In the genomic region with DNA sequence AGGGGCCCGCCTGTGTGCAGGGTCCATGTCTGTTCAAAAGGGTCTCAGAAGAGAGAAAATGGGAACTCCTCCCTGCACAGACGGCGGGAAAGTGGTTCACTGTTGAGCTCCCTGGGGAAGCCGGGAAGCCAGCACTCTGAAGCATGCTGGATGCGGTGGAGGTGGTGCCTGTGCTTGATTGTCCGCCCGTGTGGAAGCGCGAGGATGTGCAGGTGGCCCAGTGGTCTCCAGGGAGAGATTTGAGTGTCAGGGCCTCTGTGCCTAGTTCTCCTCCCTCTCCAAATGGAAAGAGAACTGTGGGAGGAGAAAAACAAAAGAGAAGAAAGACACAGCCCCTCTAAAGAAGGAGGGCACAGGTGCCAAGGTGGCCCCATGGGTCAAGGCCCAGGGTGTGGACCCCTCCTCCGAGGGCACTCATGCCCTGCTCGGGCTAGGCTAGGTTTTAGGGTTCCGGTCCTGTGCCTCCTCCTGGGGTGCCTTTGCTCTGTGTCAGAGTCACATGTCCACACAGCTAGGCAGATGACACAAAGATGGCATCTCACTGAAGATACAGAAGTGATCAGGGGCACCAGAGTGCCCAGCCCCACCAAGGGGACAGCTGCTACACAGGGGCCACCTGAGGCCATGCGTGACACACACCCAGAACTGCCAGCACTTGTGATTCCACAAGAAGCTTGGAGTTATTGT, we compare ENCODE assay signal across 12 cellular contexts.
A peak's percentile ranks its signal among the peaks of the same experiment; 100 is the strongest.
DNase-seq lines count a peak whose midpoint lies in the region; ATAC-seq and TF ChIP-seq lines count a peak whose summit lies in the region.
"Had no signal": no experiment of that assay in that cellular context is flagged by ENCODE, and none has a peak within 500 bp of the region (broad histone marks: within the 10 kb centered on the region; RNA-seq: fewer than 3 reads in every experiment).

No MANE protein-coding gene starts in this region.

- TF ChIP-seq POLR2A in spleen (IDR thresholded peaks at IDR 0.05), result no peak

- intact Hi-C loops in spleen (cut with DNase I; ENCODE audit: low total_unique reads), result no loop called here

- H3K27me3 ChIP-seq in spleen (replicated peaks in 1 of 7), result no peaks in the 10 kb centered on the region
- H3K27me3 ChIP-seq: dorsolateral prefrontal cortex had no signal

- H3K27ac ChIP-seq in spleen (peak overlapping the region in 2 of 8 donors; percentile 21 to 33), coronary artery (no peak overlapping the region)

- no peaks in the 10 kb centered on the region for H3K4me1 Mint-ChIP-seq in central memory CD8-positive, alpha-beta T cell
- peaks cover 42% of the 10 kb centered on the region for H3K4me1 Mint-ChIP-seq in neural crest cell
- H3K4me1 Mint-ChIP-seq: activated CD4-positive, alpha-beta memory T cell treated with anti-CD3 and anti-CD28 coated beads, Interleukin-2, amount 10 ng/mL, durations not matched to agents 7 days and 5 days had no signal

- H3K36me3 Mint-ChIP-seq in central memory CD8-positive, alpha-beta T cell (ENCODE audit: insufficient read depth), result peaks cover 3% of the 10 kb centered on the region
- peaks cover 8% of the 10 kb centered on the region for H3K36me3 Mint-ChIP-seq in neural crest cell (ENCODE audit: low read depth)

- no peaks in the 10 kb centered on the region for H3K9me3 ChIP-seq in spleen

- H3K4me3 ChIP-seq in spleen (no peak overlapping the region), coronary artery (no peak overlapping the region)
- H3K4me3 ChIP-seq: dorsolateral prefrontal cortex had no signal

- H3K4me3 Mint-ChIP-seq in central memory CD8-positive, alpha-beta T cell, result no peak overlapping the region
- peak overlapping the region; percentile 58 for H3K4me3 Mint-ChIP-seq in neural crest cell
- H3K4me3 Mint-ChIP-seq: activated CD4-positive, alpha-beta memory T cell treated with anti-CD3 and anti-CD28 coated beads, Interleukin-2, amount 10 ng/mL, durations not matched to agents 7 days and 5 days had no signal

- DNase-seq in D341Med (ENCODE audit: low spot score), result peak; percentile 70
- peak; percentile 47 for DNase-seq in NCI-H1436 treated with DMSO at 0.1 percent for 48 hours (lab: John Stamatoyannopoulos, UW)
- no peak for DNase-seq in central memory CD8-positive, alpha-beta T cell (ENCODE audit: low spot score in 2 of 2)
- no peak for DNase-seq in neural crest cell (ENCODE audit: low read depth, low spot score)
- no peak for DNase-seq in stimulated activated CD8-positive, alpha-beta memory T cell treated with anti-CD3 and anti-CD28 coated beads, Interleukin-4, amount 100 ng/mL, for 48 hours
- DNase-seq in spleen, result no peak
- no peak for DNase-seq in coronary artery (ENCODE audit: low spot score)
- DNase-seq in OCI-M2 (lab: John Stamatoyannopoulos, UW; ENCODE audit: unreplicated experiment), result no peak
- DNase-seq: activated CD4-positive, alpha-beta memory T cell treated with anti-CD3 and anti-CD28 coated beads, Interleukin-2, amount 10 ng/mL, durations not matched to agents 7 days and 5 days; dorsolateral prefrontal cortex; NCI-H526; SHP77 had no signal

- ATAC-seq in central memory CD8-positive, alpha-beta T cell (replicated peaks; ENCODE audit: extremely low read depth, poor library complexity, severe bottlenecking), result no peak

- no peaks in the 10 kb centered on the region for H3K27me3 Mint-ChIP-seq in central memory CD8-positive, alpha-beta T cell
- peaks cover 9% of the 10 kb centered on the region for H3K27me3 Mint-ChIP-seq in neural crest cell (ENCODE audit: low read depth)
- H3K27me3 Mint-ChIP-seq: activated CD4-positive, alpha-beta memory T cell treated with anti-CD3 and anti-CD28 coated beads, Interleukin-2, amount 10 ng/mL, durations not matched to agents 7 days and 5 days had no signal

- H3K36me3 ChIP-seq in spleen, result peaks cover 0 to 87% (median 0%) of the 10 kb centered on the region in 6 donors

- H3K27ac Mint-ChIP-seq in central memory CD8-positive, alpha-beta T cell (ENCODE audit: low read depth), result peak overlapping the region; percentile 46
- peak overlapping the region; percentile 97 for H3K27ac Mint-ChIP-seq in neural crest cell (ENCODE audit: unreplicated experiment)
- H3K27ac Mint-ChIP-seq: activated CD4-positive, alpha-beta memory T cell treated with anti-CD3 and anti-CD28 coated beads, Interleukin-2, amount 10 ng/mL, durations not matched to agents 7 days and 5 days had no signal

- H3K9me3 Mint-ChIP-seq in central memory CD8-positive, alpha-beta T cell, result no peaks in the 10 kb centered on the region
- H3K9me3 Mint-ChIP-seq in neural crest cell, result no peaks in the 10 kb centered on the region
- H3K9me3 Mint-ChIP-seq: activated CD4-positive, alpha-beta memory T cell treated with anti-CD3 and anti-CD28 coated beads, Interleukin-2, amount 10 ng/mL, durations not matched to agents 7 days and 5 days had no signal

- peaks cover 0 to 67% (median 39%) of the 10 kb centered on the region in 6 donors for H3K4me1 ChIP-seq in spleen

- 54 to 70% (median 67%) methylated on average over 13 of the region's 13 CpGs for WGBS in spleen, 5 donors

- TF ChIP-seq CTCF in neural crest cell (conservative IDR thresholded peaks at IDR 0.05) (no peak), spleen (IDR thresholded peaks at IDR 0.05 in 8 of 11, conservative IDR thresholded peaks at IDR 0.05 in 3 of 11) (no peak), coronary artery (IDR thresholded peaks at IDR 0.05) (no peak)

Comparison
In these comparisons a context has a peak if more than half of its experiments do, and no peak if none do; other contexts are left out.
1. DNase-seq: peak in D341Med (single experiment) and NCI-H1436 treated with DMSO at 0.1 percent for 48 hours (single experiment); none in central memory CD8-positive, alpha-beta T cell (0 of 2), neural crest cell (single experiment), stimulated activated CD8-positive, alpha-beta memory T cell treated with anti-CD3 and anti-CD28 coated beads, Interleukin-4, amount 100 ng/mL, for 48 hours (single experiment), spleen (single experiment), coronary artery (single experiment) and OCI-M2 (single experiment).